In the genomic region with DNA sequence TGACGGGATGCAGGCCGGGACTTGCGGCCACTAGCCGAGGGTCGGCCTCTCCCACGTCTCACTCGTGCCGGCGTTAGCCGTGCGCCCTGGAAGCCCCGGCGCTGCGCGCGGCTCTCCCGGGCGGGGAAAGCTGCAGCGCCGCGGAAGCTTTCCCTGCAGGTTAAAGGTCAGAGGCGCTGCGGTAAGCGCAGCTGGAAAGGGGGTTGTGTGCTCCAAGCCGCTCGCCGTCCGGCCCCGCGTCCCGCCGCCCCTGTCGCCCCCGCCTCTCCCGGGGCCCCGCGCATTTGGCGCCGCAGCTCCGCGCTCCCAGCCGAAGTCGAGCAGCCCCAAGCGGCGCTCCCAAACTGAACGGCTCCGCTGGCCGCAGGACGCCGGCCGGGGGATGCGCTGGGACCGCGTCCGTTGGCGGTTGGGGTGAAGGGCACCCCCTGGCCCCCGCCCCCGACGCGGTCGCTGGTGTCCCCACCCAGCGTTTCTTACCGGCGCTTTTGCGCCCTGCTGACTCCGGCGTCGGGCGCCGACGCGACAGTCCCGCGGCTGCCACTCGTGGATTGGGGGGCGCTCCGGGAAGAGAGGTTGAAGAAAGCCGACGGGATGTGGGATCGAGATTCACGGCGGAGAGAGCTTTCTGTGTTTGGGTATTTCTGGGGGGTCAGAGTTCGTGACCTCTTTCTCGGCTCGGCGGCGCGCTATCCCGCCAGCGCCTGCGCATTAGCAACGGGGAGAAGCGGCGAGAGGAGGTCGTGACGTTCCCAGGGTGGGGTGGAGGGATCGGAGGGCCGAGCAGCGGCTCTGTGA, we compare ENCODE assay signal across 1 cellular context.
TF ChIP-seq lines count a peak whose summit lies in the region.

A gene (minus strand): TSS at position 719 of the 798 bp plus-strand sequence. CDS start 6,234 bp downstream, outside the sequence.

TF ChIP-seq in GM12878, 131 proteins besides CTCF, POLR2A, EP300 and RAD21 (continued from another document and continues in another):
- TF ChIP-seq CBX5 (IDR thresholded peaks at IDR 0.05; ENCODE audit: low read depth) = no peak; the same call in 1 of the 2 replicates
- no peak for TF ChIP-seq TAF1 (IDR thresholded peaks at IDR 0.05; ENCODE audit: borderline replicate concordance, low read depth, low read length)
- peak; percentile 35; the same call in 1 of the 2 replicates for TF ChIP-seq SIN3A (IDR thresholded peaks at IDR 0.05; ENCODE audit: low read depth, low read length)
- TF ChIP-seq ZNF207 (IDR thresholded peaks at IDR 0.05; ENCODE audit: borderline replicate concordance) = no peak
- no peak for TF ChIP-seq SMC3 (IDR thresholded peaks at IDR 0.05; ENCODE audit: borderline replicate concordance, low read length)
- TF ChIP-seq, protein P1, sequence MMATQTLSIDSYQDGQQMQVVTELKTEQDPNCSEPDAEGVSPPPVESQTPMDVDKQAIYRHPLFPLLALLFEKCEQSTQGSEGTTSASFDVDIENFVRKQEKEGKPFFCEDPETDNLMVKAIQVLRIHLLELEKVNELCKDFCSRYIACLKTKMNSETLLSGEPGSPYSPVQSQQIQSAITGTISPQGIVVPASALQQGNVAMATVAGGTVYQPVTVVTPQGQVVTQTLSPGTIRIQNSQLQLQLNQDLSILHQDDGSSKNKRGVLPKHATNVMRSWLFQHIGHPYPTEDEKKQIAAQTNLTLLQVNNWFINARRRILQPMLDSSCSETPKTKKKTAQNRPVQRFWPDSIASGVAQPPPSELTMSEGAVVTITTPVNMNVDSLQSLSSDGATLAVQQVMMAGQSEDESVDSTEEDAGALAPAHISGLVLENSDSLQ (IDR thresholded peaks at IDR 0.05) = no peak
- TF ChIP-seq, protein P2, sequence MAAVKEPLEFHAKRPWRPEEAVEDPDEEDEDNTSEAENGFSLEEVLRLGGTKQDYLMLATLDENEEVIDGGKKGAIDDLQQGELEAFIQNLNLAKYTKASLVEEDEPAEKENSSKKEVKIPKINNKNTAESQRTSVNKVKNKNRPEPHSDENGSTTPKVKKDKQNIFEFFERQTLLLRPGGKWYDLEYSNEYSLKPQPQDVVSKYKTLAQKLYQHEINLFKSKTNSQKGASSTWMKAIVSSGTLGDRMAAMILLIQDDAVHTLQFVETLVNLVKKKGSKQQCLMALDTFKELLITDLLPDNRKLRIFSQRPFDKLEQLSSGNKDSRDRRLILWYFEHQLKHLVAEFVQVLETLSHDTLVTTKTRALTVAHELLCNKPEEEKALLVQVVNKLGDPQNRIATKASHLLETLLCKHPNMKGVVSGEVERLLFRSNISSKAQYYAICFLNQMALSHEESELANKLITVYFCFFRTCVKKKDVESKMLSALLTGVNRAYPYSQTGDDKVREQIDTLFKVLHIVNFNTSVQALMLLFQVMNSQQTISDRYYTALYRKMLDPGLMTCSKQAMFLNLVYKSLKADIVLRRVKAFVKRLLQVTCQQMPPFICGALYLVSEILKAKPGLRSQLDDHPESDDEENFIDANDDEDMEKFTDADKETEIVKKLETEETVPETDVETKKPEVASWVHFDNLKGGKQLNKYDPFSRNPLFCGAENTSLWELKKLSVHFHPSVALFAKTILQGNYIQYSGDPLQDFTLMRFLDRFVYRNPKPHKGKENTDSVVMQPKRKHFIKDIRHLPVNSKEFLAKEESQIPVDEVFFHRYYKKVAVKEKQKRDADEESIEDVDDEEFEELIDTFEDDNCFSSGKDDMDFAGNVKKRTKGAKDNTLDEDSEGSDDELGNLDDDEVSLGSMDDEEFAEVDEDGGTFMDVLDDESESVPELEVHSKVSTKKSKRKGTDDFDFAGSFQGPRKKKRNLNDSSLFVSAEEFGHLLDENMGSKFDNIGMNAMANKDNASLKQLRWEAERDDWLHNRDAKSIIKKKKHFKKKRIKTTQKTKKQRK (IDR thresholded peaks at IDR 0.05; ENCODE audit: low read depth, low read length) = no peak
- no peak for TF ChIP-seq TARDBP (IDR thresholded peaks at IDR 0.05; ENCODE audit: borderline replicate concordance)
- no peak; the same call in 1 of the 2 replicates for TF ChIP-seq RAD51 (IDR thresholded peaks at IDR 0.05)
- TF ChIP-seq HDAC2 (IDR thresholded peaks at IDR 0.05) = no peak
- TF ChIP-seq, protein P3, sequence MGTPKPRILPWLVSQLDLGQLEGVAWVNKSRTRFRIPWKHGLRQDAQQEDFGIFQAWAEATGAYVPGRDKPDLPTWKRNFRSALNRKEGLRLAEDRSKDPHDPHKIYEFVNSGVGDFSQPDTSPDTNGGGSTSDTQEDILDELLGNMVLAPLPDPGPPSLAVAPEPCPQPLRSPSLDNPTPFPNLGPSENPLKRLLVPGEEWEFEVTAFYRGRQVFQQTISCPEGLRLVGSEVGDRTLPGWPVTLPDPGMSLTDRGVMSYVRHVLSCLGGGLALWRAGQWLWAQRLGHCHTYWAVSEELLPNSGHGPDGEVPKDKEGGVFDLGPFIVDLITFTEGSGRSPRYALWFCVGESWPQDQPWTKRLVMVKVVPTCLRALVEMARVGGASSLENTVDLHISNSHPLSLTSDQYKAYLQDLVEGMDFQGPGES (IDR thresholded peaks at IDR 0.05) = 0 out of 2 replicates have a peak, but pooled peaks have one; percentile 13
- no peak for TF ChIP-seq YBX1 (IDR thresholded peaks at IDR 0.05)
- TF ChIP-seq, protein P4, sequence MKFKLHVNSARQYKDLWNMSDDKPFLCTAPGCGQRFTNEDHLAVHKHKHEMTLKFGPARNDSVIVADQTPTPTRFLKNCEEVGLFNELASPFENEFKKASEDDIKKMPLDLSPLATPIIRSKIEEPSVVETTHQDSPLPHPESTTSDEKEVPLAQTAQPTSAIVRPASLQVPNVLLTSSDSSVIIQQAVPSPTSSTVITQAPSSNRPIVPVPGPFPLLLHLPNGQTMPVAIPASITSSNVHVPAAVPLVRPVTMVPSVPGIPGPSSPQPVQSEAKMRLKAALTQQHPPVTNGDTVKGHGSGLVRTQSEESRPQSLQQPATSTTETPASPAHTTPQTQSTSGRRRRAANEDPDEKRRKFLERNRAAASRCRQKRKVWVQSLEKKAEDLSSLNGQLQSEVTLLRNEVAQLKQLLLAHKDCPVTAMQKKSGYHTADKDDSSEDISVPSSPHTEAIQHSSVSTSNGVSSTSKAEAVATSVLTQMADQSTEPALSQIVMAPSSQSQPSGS (IDR thresholded peaks at IDR 0.05; ENCODE audit: low read length) = 0 out of 2 replicates have a peak, but pooled peaks have one; percentile 20
- TF ChIP-seq, protein P5, sequence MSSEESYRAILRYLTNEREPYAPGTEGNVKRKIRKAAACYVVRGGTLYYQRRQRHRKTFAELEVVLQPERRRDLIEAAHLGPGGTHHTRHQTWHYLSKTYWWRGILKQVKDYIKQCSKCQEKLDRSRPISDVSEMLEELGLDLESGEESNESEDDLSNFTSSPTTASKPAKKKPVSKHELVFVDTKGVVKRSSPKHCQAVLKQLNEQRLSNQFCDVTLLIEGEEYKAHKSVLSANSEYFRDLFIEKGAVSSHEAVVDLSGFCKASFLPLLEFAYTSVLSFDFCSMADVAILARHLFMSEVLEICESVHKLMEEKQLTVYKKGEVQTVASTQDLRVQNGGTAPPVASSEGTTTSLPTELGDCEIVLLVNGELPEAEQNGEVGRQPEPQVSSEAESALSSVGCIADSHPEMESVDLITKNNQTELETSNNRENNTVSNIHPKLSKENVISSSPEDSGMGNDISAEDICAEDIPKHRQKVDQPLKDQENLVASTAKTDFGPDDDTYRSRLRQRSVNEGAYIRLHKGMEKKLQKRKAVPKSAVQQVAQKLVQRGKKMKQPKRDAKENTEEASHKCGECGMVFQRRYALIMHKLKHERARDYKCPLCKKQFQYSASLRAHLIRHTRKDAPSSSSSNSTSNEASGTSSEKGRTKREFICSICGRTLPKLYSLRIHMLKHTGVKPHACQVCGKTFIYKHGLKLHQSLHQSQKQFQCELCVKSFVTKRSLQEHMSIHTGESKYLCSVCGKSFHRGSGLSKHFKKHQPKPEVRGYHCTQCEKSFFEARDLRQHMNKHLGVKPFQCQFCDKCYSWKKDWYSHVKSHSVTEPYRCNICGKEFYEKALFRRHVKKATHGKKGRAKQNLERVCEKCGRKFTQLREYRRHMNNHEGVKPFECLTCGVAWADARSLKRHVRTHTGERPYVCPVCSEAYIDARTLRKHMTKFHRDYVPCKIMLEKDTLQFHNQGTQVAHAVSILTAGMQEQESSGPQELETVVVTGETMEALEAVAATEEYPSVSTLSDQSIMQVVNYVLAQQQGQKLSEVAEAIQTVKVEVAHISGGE (CRISPR knock-in tag; IDR thresholded peaks at IDR 0.05) = no peak
- TF ChIP-seq, protein P6, sequence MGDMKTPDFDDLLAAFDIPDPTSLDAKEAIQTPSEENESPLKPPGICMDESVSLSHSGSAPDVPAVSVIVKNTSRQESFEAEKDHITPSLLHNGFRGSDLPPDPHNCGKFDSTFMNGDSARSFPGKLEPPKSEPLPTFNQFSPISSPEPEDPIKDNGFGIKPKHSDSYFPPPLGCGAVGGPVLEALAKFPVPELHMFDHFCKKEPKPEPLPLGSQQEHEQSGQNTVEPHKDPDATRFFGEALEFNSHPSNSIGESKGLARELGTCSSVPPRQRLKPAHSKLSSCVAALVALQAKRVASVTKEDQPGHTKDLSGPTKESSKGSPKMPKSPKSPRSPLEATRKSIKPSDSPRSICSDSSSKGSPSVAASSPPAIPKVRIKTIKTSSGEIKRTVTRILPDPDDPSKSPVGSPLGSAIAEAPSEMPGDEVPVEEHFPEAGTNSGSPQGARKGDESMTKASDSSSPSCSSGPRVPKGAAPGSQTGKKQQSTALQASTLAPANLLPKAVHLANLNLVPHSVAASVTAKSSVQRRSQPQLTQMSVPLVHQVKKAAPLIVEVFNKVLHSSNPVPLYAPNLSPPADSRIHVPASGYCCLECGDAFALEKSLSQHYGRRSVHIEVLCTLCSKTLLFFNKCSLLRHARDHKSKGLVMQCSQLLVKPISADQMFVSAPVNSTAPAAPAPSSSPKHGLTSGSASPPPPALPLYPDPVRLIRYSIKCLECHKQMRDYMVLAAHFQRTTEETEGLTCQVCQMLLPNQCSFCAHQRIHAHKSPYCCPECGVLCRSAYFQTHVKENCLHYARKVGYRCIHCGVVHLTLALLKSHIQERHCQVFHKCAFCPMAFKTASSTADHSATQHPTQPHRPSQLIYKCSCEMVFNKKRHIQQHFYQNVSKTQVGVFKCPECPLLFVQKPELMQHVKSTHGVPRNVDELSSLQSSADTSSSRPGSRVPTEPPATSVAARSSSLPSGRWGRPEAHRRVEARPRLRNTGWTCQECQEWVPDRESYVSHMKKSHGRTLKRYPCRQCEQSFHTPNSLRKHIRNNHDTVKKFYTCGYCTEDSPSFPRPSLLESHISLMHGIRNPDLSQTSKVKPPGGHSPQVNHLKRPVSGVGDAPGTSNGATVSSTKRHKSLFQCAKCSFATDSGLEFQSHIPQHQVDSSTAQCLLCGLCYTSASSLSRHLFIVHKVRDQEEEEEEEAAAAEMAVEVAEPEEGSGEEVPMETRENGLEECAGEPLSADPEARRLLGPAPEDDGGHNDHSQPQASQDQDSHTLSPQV (IDR thresholded peaks at IDR 0.05) = no peak
- peak; percentile 42; the same call in 1 of the 2 replicates for TF ChIP-seq HCFC1 (IDR thresholded peaks at IDR 0.05; ENCODE audit: low read length)
- TF ChIP-seq HDAC6 (IDR thresholded peaks at IDR 0.05; ENCODE audit: unreplicated experiment) = peak; percentile 100
- TF ChIP-seq KAT2A (conservative IDR thresholded peaks at IDR 0.05; ENCODE audit: control insufficient read depth, low read depth, low read length) = no peak
- no peak for TF ChIP-seq JUNB (IDR thresholded peaks at IDR 0.05)
- TF ChIP-seq, protein P7, sequence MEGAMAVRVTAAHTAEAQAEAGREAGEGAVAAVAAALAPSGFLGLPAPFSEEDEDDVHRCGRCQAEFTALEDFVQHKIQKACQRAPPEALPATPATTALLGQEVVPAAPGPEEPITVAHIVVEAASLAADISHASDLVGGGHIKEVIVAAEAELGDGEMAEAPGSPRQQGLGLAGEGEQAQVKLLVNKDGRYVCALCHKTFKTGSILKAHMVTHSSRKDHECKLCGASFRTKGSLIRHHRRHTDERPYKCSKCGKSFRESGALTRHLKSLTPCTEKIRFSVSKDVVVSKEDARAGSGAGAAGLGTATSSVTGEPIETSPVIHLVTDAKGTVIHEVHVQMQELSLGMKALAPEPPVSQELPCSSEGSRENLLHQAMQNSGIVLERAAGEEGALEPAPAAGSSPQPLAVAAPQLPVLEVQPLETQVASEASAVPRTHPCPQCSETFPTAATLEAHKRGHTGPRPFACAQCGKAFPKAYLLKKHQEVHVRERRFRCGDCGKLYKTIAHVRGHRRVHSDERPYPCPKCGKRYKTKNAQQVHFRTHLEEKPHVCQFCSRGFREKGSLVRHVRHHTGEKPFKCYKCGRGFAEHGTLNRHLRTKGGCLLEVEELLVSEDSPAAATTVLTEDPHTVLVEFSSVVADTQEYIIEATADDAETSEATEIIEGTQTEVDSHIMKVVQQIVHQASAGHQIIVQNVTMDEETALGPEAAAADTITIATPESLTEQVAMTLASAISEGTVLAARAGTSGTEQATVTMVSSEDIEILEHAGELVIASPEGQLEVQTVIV (IDR thresholded peaks at IDR 0.05; ENCODE audit: borderline replicate concordance, partially characterized antibody) = no peak
- TF ChIP-seq, protein P8, sequence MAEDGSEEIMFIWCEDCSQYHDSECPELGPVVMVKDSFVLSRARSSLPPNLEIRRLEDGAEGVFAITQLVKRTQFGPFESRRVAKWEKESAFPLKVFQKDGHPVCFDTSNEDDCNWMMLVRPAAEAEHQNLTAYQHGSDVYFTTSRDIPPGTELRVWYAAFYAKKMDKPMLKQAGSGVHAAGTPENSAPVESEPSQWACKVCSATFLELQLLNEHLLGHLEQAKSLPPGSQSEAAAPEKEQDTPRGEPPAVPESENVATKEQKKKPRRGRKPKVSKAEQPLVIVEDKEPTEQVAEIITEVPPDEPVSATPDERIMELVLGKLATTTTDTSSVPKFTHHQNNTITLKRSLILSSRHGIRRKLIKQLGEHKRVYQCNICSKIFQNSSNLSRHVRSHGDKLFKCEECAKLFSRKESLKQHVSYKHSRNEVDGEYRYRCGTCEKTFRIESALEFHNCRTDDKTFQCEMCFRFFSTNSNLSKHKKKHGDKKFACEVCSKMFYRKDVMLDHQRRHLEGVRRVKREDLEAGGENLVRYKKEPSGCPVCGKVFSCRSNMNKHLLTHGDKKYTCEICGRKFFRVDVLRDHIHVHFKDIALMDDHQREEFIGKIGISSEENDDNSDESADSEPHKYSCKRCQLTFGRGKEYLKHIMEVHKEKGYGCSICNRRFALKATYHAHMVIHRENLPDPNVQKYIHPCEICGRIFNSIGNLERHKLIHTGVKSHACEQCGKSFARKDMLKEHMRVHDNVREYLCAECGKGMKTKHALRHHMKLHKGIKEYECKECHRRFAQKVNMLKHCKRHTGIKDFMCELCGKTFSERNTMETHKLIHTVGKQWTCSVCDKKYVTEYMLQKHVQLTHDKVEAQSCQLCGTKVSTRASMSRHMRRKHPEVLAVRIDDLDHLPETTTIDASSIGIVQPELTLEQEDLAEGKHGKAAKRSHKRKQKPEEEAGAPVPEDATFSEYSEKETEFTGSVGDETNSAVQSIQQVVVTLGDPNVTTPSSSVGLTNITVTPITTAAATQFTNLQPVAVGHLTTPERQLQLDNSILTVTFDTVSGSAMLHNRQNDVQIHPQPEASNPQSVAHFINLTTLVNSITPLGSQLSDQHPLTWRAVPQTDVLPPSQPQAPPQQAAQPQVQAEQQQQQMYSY (CRISPR knock-in tag; IDR thresholded peaks at IDR 0.05) = no peak
- no peak for TF ChIP-seq SUZ12 (IDR thresholded peaks at IDR 0.05; ENCODE audit: unreplicated experiment)
- peak; percentile 76 for TF ChIP-seq TBL1XR1 (IDR thresholded peaks at IDR 0.05; ENCODE audit: low read depth, low read length)
- TF ChIP-seq RB1 (IDR thresholded peaks at IDR 0.05; ENCODE audit: borderline replicate concordance) = no peak
- no peak for TF ChIP-seq TCF3 (IDR thresholded peaks at IDR 0.05; ENCODE audit: borderline replicate concordance, insufficient read depth, low read depth, low read length)
- TF ChIP-seq, protein P9, sequence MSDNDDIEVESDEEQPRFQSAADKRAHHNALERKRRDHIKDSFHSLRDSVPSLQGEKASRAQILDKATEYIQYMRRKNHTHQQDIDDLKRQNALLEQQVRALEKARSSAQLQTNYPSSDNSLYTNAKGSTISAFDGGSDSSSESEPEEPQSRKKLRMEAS (IDR thresholded peaks at IDR 0.05; ENCODE audit: low read depth, low read length) = no peak
- no peak; the same call in 1 of the 2 replicates for TF ChIP-seq DPF2 (IDR thresholded peaks at IDR 0.05)
